ENCODE assay signal across 19 cellular contexts in the genomic region with DNA sequence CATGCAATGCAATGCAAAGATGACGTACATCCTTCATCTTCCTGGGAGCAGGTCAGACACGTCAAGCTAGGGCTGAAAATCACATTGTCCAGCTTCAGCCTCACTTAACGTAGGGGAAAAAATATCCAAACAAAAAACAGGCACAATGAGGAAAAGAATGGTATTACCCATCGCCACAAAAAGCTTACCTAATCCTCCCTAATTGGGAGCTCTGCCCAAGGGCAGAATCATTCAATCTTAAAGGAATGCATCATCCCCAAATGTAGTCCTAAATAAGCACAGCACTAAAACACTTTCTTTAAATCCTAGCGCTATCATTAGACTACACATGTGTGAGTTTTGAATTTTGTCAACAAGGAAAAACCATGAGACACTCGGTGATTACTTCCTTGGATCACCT.
"Had no signal": no experiment of that assay in that cellular context is flagged by ENCODE, and none has a peak within 500 bp of the region (broad histone marks: within the 10 kb centered on the region; RNA-seq: fewer than 3 reads in every experiment).

No MANE protein-coding gene starts in this region.

- H3K4me2 ChIP-seq: smooth muscle cell had no signal

- H3K36me3 ChIP-seq: colonic mucosa, ovary, suprapubic skin had no signal

- ATAC-seq: heart left ventricle; naive thymus-derived CD4-positive, alpha-beta T cell; right cardiac atrium; stimulated activated effector memory CD8-positive, alpha-beta T cell treated with anti-CD3 and anti-CD28 coated beads, Interleukin-12 subunit alpha, Interleukin-12 subunit beta, amount 100 ng/mL, for 72 hours; stimulated activated naive CD8-positive, alpha-beta T cell treated with anti-CD3 and anti-CD28 coated beads, Interleukin-15, Interleukin-2, amounts not matched to agents 100 U/mL and 50 U/mL, for 24 hours had no signal

- H3K4me1 Mint-ChIP-seq: naive thymus-derived CD4-positive, alpha-beta T cell; stimulated activated effector memory CD8-positive, alpha-beta T cell treated with anti-CD3 and anti-CD28 coated beads, Interleukin-12 subunit alpha, Interleukin-12 subunit beta, amount 100 ng/mL, for 72 hours had no signal

- H3K27ac Mint-ChIP-seq: naive thymus-derived CD4-positive, alpha-beta T cell; stimulated activated effector memory CD8-positive, alpha-beta T cell treated with anti-CD3 and anti-CD28 coated beads, Interleukin-12 subunit alpha, Interleukin-12 subunit beta, amount 100 ng/mL, for 72 hours; type B pancreatic cell had no signal

- H3K4me1 ChIP-seq: colonic mucosa, suprapubic skin, thyroid gland had no signal

- H3K27me3 ChIP-seq: colonic mucosa, heart left ventricle, ovary, suprapubic skin, thyroid gland had no signal

- H3K4me3 Mint-ChIP-seq: naive thymus-derived CD4-positive, alpha-beta T cell; stimulated activated effector memory CD8-positive, alpha-beta T cell treated with anti-CD3 and anti-CD28 coated beads, Interleukin-12 subunit alpha, Interleukin-12 subunit beta, amount 100 ng/mL, for 72 hours; type B pancreatic cell had no signal

- H3K36me3 Mint-ChIP-seq: naive thymus-derived CD4-positive, alpha-beta T cell; stimulated activated effector memory CD8-positive, alpha-beta T cell treated with anti-CD3 and anti-CD28 coated beads, Interleukin-12 subunit alpha, Interleukin-12 subunit beta, amount 100 ng/mL, for 72 hours had no signal

- H3K27me3 Mint-ChIP-seq: naive thymus-derived CD4-positive, alpha-beta T cell had no signal

- DNase-seq: colonic mucosa; dermis blood vessel endothelial cell; erythroblast; foreskin melanocyte; heart left ventricle; hippocampal formation; mesendoderm; naive thymus-derived CD4-positive, alpha-beta T cell; nucleus accumbens; ovary; right cardiac atrium; stimulated activated CD4-positive, alpha-beta T cell treated with anti-CD3 and anti-CD28 coated beads, Interleukin-4, amount 100 ng/mL, for 1 hour; stimulated activated CD8-positive, alpha-beta memory T cell treated with anti-CD3 and anti-CD28 coated beads, Interleukin-4, amount 100 ng/mL, for 48 hours; stimulated activated naive CD8-positive, alpha-beta T cell treated with anti-CD3 and anti-CD28 coated beads, Interleukin-15, Interleukin-2, amounts not matched to agents 100 U/mL and 50 U/mL, for 24 hours; thyroid gland had no signal

- H3K9me3 Mint-ChIP-seq: stimulated activated effector memory CD8-positive, alpha-beta T cell treated with anti-CD3 and anti-CD28 coated beads, Interleukin-12 subunit alpha, Interleukin-12 subunit beta, amount 100 ng/mL, for 72 hours; type B pancreatic cell had no signal

- H3K27ac ChIP-seq: colonic mucosa, heart left ventricle, ovary, suprapubic skin, thyroid gland had no signal

- H3K9me3 ChIP-seq: colonic mucosa, heart left ventricle, ovary, suprapubic skin, thyroid gland had no signal

- H3K4me3 ChIP-seq: colonic mucosa, heart left ventricle, ovary, smooth muscle cell, suprapubic skin, thyroid gland had no signal
